ENCODE assay signal across 20 cellular contexts in the genomic region with DNA sequence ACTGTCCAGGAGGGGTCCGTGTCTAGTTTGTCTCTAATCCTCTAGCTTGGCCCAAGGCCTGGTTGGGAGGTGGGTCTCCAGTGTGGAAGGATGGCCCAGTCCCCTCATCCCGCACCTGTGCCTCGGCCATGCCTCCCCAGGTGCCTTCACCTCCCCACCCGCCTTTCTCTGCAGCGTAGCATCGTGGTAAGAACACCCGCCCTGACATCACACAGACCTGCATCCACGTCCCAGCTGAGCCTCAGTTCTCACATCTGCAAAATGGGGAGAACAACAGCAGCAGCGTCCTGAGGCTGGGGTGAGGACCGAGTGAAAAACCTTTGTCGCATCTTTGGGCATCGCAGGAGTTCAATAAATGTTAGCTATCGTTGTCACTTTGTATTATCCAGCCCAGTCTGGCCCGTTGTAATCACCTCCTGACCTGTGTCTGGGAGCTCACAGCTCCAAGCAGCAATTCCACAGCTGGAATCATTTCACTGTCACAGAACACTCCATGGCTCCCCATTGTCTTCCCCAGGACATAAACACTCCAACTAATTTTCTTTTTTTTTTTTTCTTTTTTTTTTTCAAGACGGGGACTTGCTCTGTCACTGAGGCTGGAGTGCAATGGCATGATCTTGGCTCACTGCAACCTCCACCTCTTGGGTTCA.
DNase-seq lines count a peak whose midpoint lies in the region; ATAC-seq, FAIRE-seq and TF ChIP-seq lines count a peak whose summit lies in the region.
"Had no signal": no experiment of that assay in that cellular context is flagged by ENCODE, and none has a peak within 500 bp of the region (broad histone marks: within the 10 kb centered on the region; RNA-seq: fewer than 3 reads in every experiment).

No MANE protein-coding gene starts in this region.

- no peak overlapping the region for H2BK120ac ChIP-seq in neuronal stem cell (ENCODE audit: low read depth, low read length)

- peak overlapping the region; percentile 28 for H2AK5ac ChIP-seq in neuronal stem cell (ENCODE audit: low read depth, low read length)

- POLR2A ChIA-PET in AG04450 (lab: Yijun Ruan, JAX), result no interaction called here
- POLR2A ChIA-PET in HEK293 (lab: Yijun Ruan, JAX), result interaction anchor here (1.1 kb wide), 1 partner anchor 181 kb away, joined by 4 read pairs; the partner anchor contains the start of gene IER5L

- H2BK5ac ChIP-seq in neuronal stem cell (ENCODE audit: low read length), result no peak overlapping the region

- H3K27me3 ChIP-seq in AG04450 (ENCODE audit: control insufficient read depth, insufficient read depth, low read length) (no peaks in the 10 kb centered on the region), neuronal stem cell (ENCODE audit: control insufficient read depth in 3 of 3, insufficient read depth in 3 of 3, low read depth in 1 of 3, low read length in 3 of 3) (peaks cover 0 to 2% (median 0%) of the 10 kb centered on the region in 3 experiments)
- H3K27me3 ChIP-seq: BE2C, SJSA1 had no signal

- DNase-seq in AG04450 (ENCODE audit: low read depth, low spot score) (no peak), kidney (peak; percentile 43), neuronal stem cell (ENCODE audit: low spot score) (no peak), activated gamma-delta T cell (lab: John Stamatoyannopoulos, UW) (no peak)
- DNase-seq: BE2C, HCEC 1CT, Karpas-422, MV-4-11, NCI-H1105 treated with DMSO at 0.1 percent for 48 hours, NCI-H2081, NCI-H2171 treated with DMSO at 0.1 percent for 48 hours, NCI-H526 had no signal

- CTCF ChIA-PET in AG04450 (lab: Charles Lee) (no interaction called here), HEK293 (lab: Yijun Ruan, JAX) (interaction anchor here (0.6 to 0.7 kb wide), 2 partner anchors 224 to 557 kb away, joined by 3 to 4 read pairs; no protein-coding TSS in a partner anchor)

- WGBS in neuronal stem cell (ENCODE audit: extremely low coverage in 2 of 2, insufficient read length in 2 of 2, insufficient replicate concordance in 1 of 2), 2 donors, result no CpG with 5 or more reads among the region's 15 CpGs

- peak overlapping the region; percentile 72 for H3K4ac ChIP-seq in neuronal stem cell (ENCODE audit: low read length)

- FAIRE-seq in kidney (lab: Jason Lieb, UNC), result no peak
- FAIRE-seq: A549, GM12878, RCC 7860 had no signal

- H2BK15ac ChIP-seq in neuronal stem cell (ENCODE audit: low read length), result no peak overlapping the region

- H3K4me1 ChIP-seq in HEK293 (ENCODE audit: control insufficient read depth, insufficient read depth, low read length) (no peaks in the 10 kb centered on the region), kidney (ENCODE audit: control insufficient read depth in 1 of 2, insufficient read depth in 1 of 2, low read depth in 1 of 2, low read length in 2 of 2) (peaks cover 2 to 5% of the 10 kb centered on the region in 2 donors), neuronal stem cell (ENCODE audit: control insufficient read depth in 2 of 2, insufficient read depth in 1 of 2, low read depth in 1 of 2, low read length in 2 of 2) (peaks cover 6 to 16% of the 10 kb centered on the region in 2 donors)
- H3K4me1 ChIP-seq: SJSA1 had no signal

- ATAC-seq in HG02981 (IDR thresholded peaks at IDR 0.05; ENCODE audit: unreplicated experiment), result no peak
- ATAC-seq in GM21423 (IDR thresholded peaks at IDR 0.05; ENCODE audit: unreplicated experiment), result no peak
- ATAC-seq: GM12878 had no signal

- H3K9me3 ChIP-seq in AG04450 (ENCODE audit: control insufficient read depth, insufficient read depth, low read length), result peaks cover 16% of the 10 kb centered on the region
- no peaks in the 10 kb centered on the region for H3K9me3 ChIP-seq in HEK293 (ENCODE audit: control insufficient read depth, insufficient read depth, low read depth, low read length)
- peaks cover 0 to 11% of the 10 kb centered on the region in 2 donors for H3K9me3 ChIP-seq in kidney (ENCODE audit: control insufficient read depth in 1 of 2, low read length in 2 of 2)
- H3K9me3 ChIP-seq in neuronal stem cell (replicated peaks in 1 of 2; ENCODE audit: control insufficient read depth in 2 of 2, insufficient read depth in 1 of 2, low read depth in 1 of 2, low read length in 2 of 2), result peaks cover 0 to 6% of the 10 kb centered on the region in 2 donors
- H3K9me3 ChIP-seq: BE2C, SJSA1 had no signal

- no peak overlapping the region for H3K9ac ChIP-seq in kidney (ENCODE audit: low read length in 2 of 2)
- H3K9ac ChIP-seq in neuronal stem cell (ENCODE audit: low read depth, low read length, poor library complexity), result no peak overlapping the region

- no peak overlapping the region for H3K23ac ChIP-seq in neuronal stem cell (ENCODE audit: low read depth, low read length, poor library complexity)

- H3K4me3 ChIP-seq in AG04450 (ENCODE audit: low read depth, low read length), result no peak overlapping the region
- H3K4me3 ChIP-seq in HEK293 (ENCODE audit: low read depth, low read length), result no peak overlapping the region
- H3K4me3 ChIP-seq in kidney (ENCODE audit: low read length in 2 of 2), result no peak overlapping the region
- no peak overlapping the region for H3K4me3 ChIP-seq in neuronal stem cell (ENCODE audit: low read length in 2 of 2)
- H3K4me3 ChIP-seq: A549, GM12878, GM23338, SJSA1 had no signal

- H3K79me1 ChIP-seq in neuronal stem cell (ENCODE audit: low read depth, low read length), result no peaks in the 10 kb centered on the region

- intact Hi-C loops in kidney (cut with DNase I), result no loop called here

- H2AFZ ChIP-seq in neuronal stem cell (ENCODE audit: low read length), result no peak overlapping the region

- no peak overlapping the region for H4K8ac ChIP-seq in neuronal stem cell (ENCODE audit: low read depth, low read length)

- H3K27ac ChIP-seq in AG04450 (ENCODE audit: low read depth, low read length) (peak overlapping the region; percentile 2), HEK293 (ENCODE audit: extremely low read depth, low read depth, low read length) (no peak overlapping the region), kidney (ENCODE audit: low read depth in 2 of 2, low read length in 2 of 2) (no peak overlapping the region), neuronal stem cell (replicated peaks; ENCODE audit: low read length) (no peak overlapping the region)
- H3K27ac ChIP-seq: SJSA1 had no signal

- H3K4me2 ChIP-seq in neuronal stem cell (ENCODE audit: insufficient read depth, low read length, poor library complexity, severe bottlenecking), result no peak overlapping the region
- H3K4me2 ChIP-seq: A549, GM23338 had no signal

- H3K36me3 ChIP-seq in HEK293 (ENCODE audit: control insufficient read depth in 2 of 2, insufficient read depth in 1 of 2, low read length in 2 of 2), result no peaks in the 10 kb centered on the region
- H3K36me3 ChIP-seq in kidney (ENCODE audit: control insufficient read depth in 1 of 2, insufficient read depth in 2 of 2, low read length in 2 of 2), result no peaks in the 10 kb centered on the region
- H3K36me3 ChIP-seq in neuronal stem cell (replicated peaks in 1 of 2; ENCODE audit: control insufficient read depth in 2 of 2, insufficient read depth in 2 of 2, low read length in 2 of 2), result peaks cover 0 to 3% of the 10 kb centered on the region in 2 donors
- H3K36me3 ChIP-seq: BE2C, SJSA1 had no signal

- no peak overlapping the region for H4K91ac ChIP-seq in neuronal stem cell (ENCODE audit: low read depth, low read length, poor library complexity)

- no peak for TF ChIP-seq CTCF in AG04450 (IDR thresholded peaks at IDR 0.05; ENCODE audit: low read depth, low read length)
- no peak for TF ChIP-seq CTCF in HEK293 (tag by site-specific recombination; IDR thresholded peaks at IDR 0.05)
- no peak for TF ChIP-seq CTCF in kidney (IDR thresholded peaks at IDR 0.05; ENCODE audit: borderline replicate concordance, extremely low read depth, insufficient read depth)

- H3K18ac ChIP-seq in neuronal stem cell (ENCODE audit: low read length), result peak overlapping the region; percentile 41

- no peak overlapping the region for H3K14ac ChIP-seq in neuronal stem cell (ENCODE audit: low read length)

- H2BK12ac ChIP-seq in neuronal stem cell (ENCODE audit: low read length), result no peak overlapping the region

TF ChIP-seq in HEK293, 187 proteins besides CTCF, POLR2A, EP300 and RAD21:
- TF ChIP-seq ZNF16 (tag by site-specific recombination; IDR thresholded peaks at IDR 0.05; ENCODE audit: low read depth), result peak; percentile 69; the same call in 1 of the 2 replicates
- TF ChIP-seq ZNF23 (tag by site-specific recombination; IDR thresholded peaks at IDR 0.05; ENCODE audit: borderline replicate concordance), result no peak
- TF ChIP-seq KLF10 (tag by site-specific recombination; IDR thresholded peaks at IDR 0.05), result no peak
- TF ChIP-seq ZNF670 (tag by site-specific recombination; IDR thresholded peaks at IDR 0.05; ENCODE audit: low read depth), result no peak
- TF ChIP-seq ZNF692 (tag by site-specific recombination; IDR thresholded peaks at IDR 0.05), result no peak
- TF ChIP-seq, protein P1, sequence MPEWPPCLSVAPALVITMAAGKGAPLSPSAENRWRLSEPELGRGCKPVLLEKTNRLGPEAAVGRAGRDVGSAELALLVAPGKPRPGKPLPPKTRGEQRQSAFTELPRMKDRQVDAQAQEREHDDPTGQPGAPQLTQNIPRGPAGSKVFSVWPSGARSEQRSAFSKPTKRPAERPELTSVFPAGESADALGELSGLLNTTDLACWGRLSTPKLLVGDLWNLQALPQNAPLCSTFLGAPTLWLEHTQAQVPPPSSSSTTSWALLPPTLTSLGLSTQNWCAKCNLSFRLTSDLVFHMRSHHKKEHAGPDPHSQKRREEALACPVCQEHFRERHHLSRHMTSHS (tag by site-specific recombination; IDR thresholded peaks at IDR 0.05), result no peak
- no peak for TF ChIP-seq ZNF521 (tag by site-specific recombination; IDR thresholded peaks at IDR 0.05)
- no peak for TF ChIP-seq ZNF184 (tag by site-specific recombination; IDR thresholded peaks at IDR 0.05)
